Comparison of ENCODE assay signal across 10 cellular contexts in genomic region chr2:9663008-9663879, GRCh38. TPM values are rescaled to one million over a fixed set of nuclear protein-coding genes. Genes with fewer than 3 reads are reported as not detected.
A peak's percentile ranks its signal among the peaks of the same experiment; 100 is the strongest.
DNase-seq lines count a peak whose midpoint lies in the region; ATAC-seq and TF ChIP-seq lines count a peak whose summit lies in the region.
"Had no signal": no experiment of that assay in that cellular context is flagged by ENCODE, and none has a peak within 500 bp of the region (broad histone marks: within the 10 kb centered on the region; RNA-seq: fewer than 3 reads in every experiment).

No MANE protein-coding gene starts in this region.

- H3K36me3 ChIP-seq in smooth muscle cell (ENCODE audit: low read depth), result no peaks in the 10 kb centered on the region

- no peaks in the 10 kb centered on the region for H3K4me1 ChIP-seq in smooth muscle cell (ENCODE audit: low read depth)

- no peaks in the 10 kb centered on the region for H3K9me3 Mint-ChIP-seq in activated T-helper 17 cell treated with anti-CD3 and anti-CD28 coated beads, Interleukin-2, amount 50 U/mL, for 72 hours

- H3K4me3 ChIP-seq in smooth muscle cell, result no peak overlapping the region

- H4K20me1 ChIP-seq in smooth muscle cell (ENCODE audit: low read depth), result no peaks in the 10 kb centered on the region

- H2AFZ ChIP-seq in smooth muscle cell (ENCODE audit: low read depth), result no peak overlapping the region

- peaks cover 20% of the 10 kb centered on the region for H3K4me1 Mint-ChIP-seq in activated T-helper 17 cell treated with anti-CD3 and anti-CD28 coated beads, Interleukin-2, amount 50 U/mL, for 72 hours

- peak overlapping the region; percentile 5 for H3K27ac Mint-ChIP-seq in activated T-helper 17 cell treated with anti-CD3 and anti-CD28 coated beads, Interleukin-2, amount 50 U/mL, for 72 hours

- no peaks in the 10 kb centered on the region for H3F3A ChIP-seq in smooth muscle cell (ENCODE audit: low read depth)

- no peaks in the 10 kb centered on the region for H3K9me3 ChIP-seq in smooth muscle cell (replicated peaks; ENCODE audit: low read depth)

- no peak overlapping the region for H3K27ac ChIP-seq in smooth muscle cell (ENCODE audit: low read depth)

- ATAC-seq in GM18870 (IDR thresholded peaks at IDR 0.05; ENCODE audit: unreplicated experiment) (peak; percentile 75), GM21447 (IDR thresholded peaks at IDR 0.05; ENCODE audit: unreplicated experiment) (peak; percentile 66), HG03432 (IDR thresholded peaks at IDR 0.05; ENCODE audit: unreplicated experiment) (peak; percentile 84), HG02970 (IDR thresholded peaks at IDR 0.05; ENCODE audit: low FRiP score, unreplicated experiment) (no peak)
- peak; percentile 97 for ATAC-seq in activated T-helper 17 cell treated with anti-CD3 and anti-CD28 coated beads, Interleukin-2, amount 50 U/mL, for 72 hours (replicated peaks)

- no peak overlapping the region for H3K4me2 ChIP-seq in smooth muscle cell

- no peaks in the 10 kb centered on the region for H3K79me2 ChIP-seq in smooth muscle cell (ENCODE audit: low read depth)

- H3K36me3 Mint-ChIP-seq in activated T-helper 17 cell treated with anti-CD3 and anti-CD28 coated beads, Interleukin-2, amount 50 U/mL, for 72 hours (ENCODE audit: low read depth), result no peaks in the 10 kb centered on the region

- H3K9ac ChIP-seq in smooth muscle cell (ENCODE audit: low read depth), result no peak overlapping the region

- peak overlapping the region; percentile 30 for H3K4me3 Mint-ChIP-seq in activated T-helper 17 cell treated with anti-CD3 and anti-CD28 coated beads, Interleukin-2, amount 50 U/mL, for 72 hours

- DNase-seq in kidney glomerular epithelial cell (lab: John Stamatoyannopoulos, UW) (no peak), smooth muscle cell (lab: John Stamatoyannopoulos, UW; ENCODE audit: unreplicated experiment) (no peak)
- DNase-seq: activated naive CD4-positive, alpha-beta T cell treated with Interleukin-2 at 50 U/mL for 16 hours; DND-41; T1000 had no signal

- no peak for TF ChIP-seq CTCF in smooth muscle cell (IDR thresholded peaks at IDR 0.05; ENCODE audit: borderline replicate concordance, insufficient read depth, poor library complexity, severe bottlenecking)

- H3K27me3 Mint-ChIP-seq in activated T-helper 17 cell treated with anti-CD3 and anti-CD28 coated beads, Interleukin-2, amount 50 U/mL, for 72 hours, result no peaks in the 10 kb centered on the region

- peaks cover 10% of the 10 kb centered on the region for H3K27me3 ChIP-seq in smooth muscle cell (ENCODE audit: low read depth)

- 79% methylated on average over 7 of the region's 7 CpGs for WGBS in smooth muscle cell (ENCODE audit: low lambda C conversion rate)

RNA-seq across cellular contexts. Expression of gene YWHAQ, which starts 32.4 kb away (rescaled TPM):
- 100 to 1,000 TPM; 283 TPM for total RNA-seq in activated T-helper 17 cell treated with anti-CD3 and anti-CD28 coated beads, Interleukin-2, amount 50 U/mL, for 72 hours
- 376 and 417 TPM in 2 replicates for total RNA-seq in smooth muscle cell
- 300 and 324 TPM in 2 replicates for polyA plus RNA-seq in smooth muscle cell
